In genomic region chr2:203097735-203098134, GRCh38 we compare ENCODE assay signal across 10 cellular contexts.
A peak's percentile ranks its signal among the peaks of the same experiment; 100 is the strongest.
DNase-seq lines count a peak whose midpoint lies in the region; ATAC-seq and TF ChIP-seq lines count a peak whose summit lies in the region.
"Had no signal": no experiment of that assay in that cellular context is flagged by ENCODE, and none has a peak within 500 bp of the region (broad histone marks: within the 10 kb centered on the region; RNA-seq: fewer than 3 reads in every experiment).

No MANE protein-coding gene starts in this region.

- TF ChIP-seq POLR2A in lower leg skin (IDR thresholded peaks at IDR 0.05) = no peak

- H3K4me3 ChIP-seq in lower leg skin (ENCODE audit: low read depth, poor library complexity, severe bottlenecking) = no peak overlapping the region
- H3K4me3 ChIP-seq: dorsolateral prefrontal cortex, prostate gland had no signal

- no peaks in the 10 kb centered on the region for H3K27me3 Mint-ChIP-seq in neural crest cell (ENCODE audit: low read depth)
- H3K27me3 Mint-ChIP-seq: T-helper 17 cell had no signal

- H3K4me3 Mint-ChIP-seq in neural crest cell = no peak overlapping the region
- H3K4me3 Mint-ChIP-seq: T-helper 17 cell had no signal

- 73 to 79% methylated on average over 1 of the region's 1 CpG for WGBS in lower leg skin, 2 donors

- peaks cover 3% of the 10 kb centered on the region for H3K9me3 Mint-ChIP-seq in neural crest cell

- peak; percentile 56 for TF ChIP-seq CTCF in neural crest cell (conservative IDR thresholded peaks at IDR 0.05)
- no peak for TF ChIP-seq CTCF in lower leg skin (IDR thresholded peaks at IDR 0.05)

- no peak overlapping the region for H3K27ac Mint-ChIP-seq in neural crest cell (ENCODE audit: unreplicated experiment)
- H3K27ac Mint-ChIP-seq: T-helper 17 cell had no signal

- no peaks in the 10 kb centered on the region for H3K4me1 Mint-ChIP-seq in neural crest cell
- H3K4me1 Mint-ChIP-seq: T-helper 17 cell had no signal

- DNase-seq in EH (ENCODE audit: low read depth) (peak; percentile 7), NAMALWA (ENCODE audit: low spot score) (peak; percentile 23), dermis blood vessel endothelial cell (peak; percentile 45), neural crest cell (ENCODE audit: low read depth, low spot score) (no peak), NCI-H2171 treated with DMSO at 0.1 percent for 48 hours (lab: John Stamatoyannopoulos, UW) (no peak), lower leg skin (ENCODE audit: low spot score in 2 of 2) (no peak)
- DNase-seq: dorsolateral prefrontal cortex, T-helper 17 cell had no signal

- no peak for ATAC-seq in GM18502 (IDR thresholded peaks at IDR 0.05; ENCODE audit: poor library complexity, unreplicated experiment)
- ATAC-seq: T-helper 17 cell had no signal

- H3K36me3 Mint-ChIP-seq in neural crest cell (ENCODE audit: low read depth) = peaks cover 27% of the 10 kb centered on the region

- intact Hi-C loops in lower leg skin (cut with DNase I; ENCODE audit: low total_unique reads) = no loop called here

Comparison
In these comparisons a context has a peak if more than half of its experiments do, and no peak if none do; other contexts are left out.
1. DNase-seq: peak in EH (single experiment), NAMALWA (single experiment) and dermis blood vessel endothelial cell (single experiment); none in neural crest cell (single experiment), NCI-H2171 treated with DMSO at 0.1 percent for 48 hours (single experiment) and lower leg skin (0 of 2).